ENCODE assay signal across 8 cellular contexts in the genomic region with DNA sequence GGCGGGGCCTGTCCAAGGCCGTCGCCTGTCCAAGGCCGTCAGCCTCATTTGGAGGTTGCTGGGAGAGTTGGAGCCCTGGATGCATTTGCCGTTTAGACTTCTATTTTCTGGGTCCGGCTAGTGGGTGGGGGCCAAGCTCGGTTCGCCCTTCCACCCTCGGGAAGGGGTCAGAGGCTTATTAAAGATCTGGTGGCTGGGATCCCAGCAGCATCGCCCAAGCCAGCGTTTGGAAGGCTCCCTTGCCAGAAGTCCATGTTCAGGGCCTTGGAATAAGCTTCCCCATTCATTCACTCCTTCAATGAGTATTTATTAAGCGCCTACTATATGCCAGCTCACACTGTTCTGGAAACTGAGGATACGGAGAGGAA. TPM values are rescaled to one million over a fixed set of nuclear protein-coding genes. Genes with fewer than 3 reads are reported as not detected.
DNase-seq lines count a peak whose midpoint lies in the region; ATAC-seq and TF ChIP-seq lines count a peak whose summit lies in the region.

No MANE protein-coding gene starts in this region.

- H3K4me3 ChIP-seq in ACC112 (ENCODE audit: low read depth, low read length) = peak overlapping the region; percentile 83
- H3K4me3 ChIP-seq in HUES48 (ENCODE audit: low read depth, low read length) = peak overlapping the region; percentile 74
- peak overlapping the region; percentile 23 to 77 for H3K4me3 ChIP-seq in cardiac fibroblast (replicated peaks in 1 of 2; ENCODE audit: low read depth in 2 of 2, low read length in 2 of 2)

- ATAC-seq in natural killer cell (no peak), HG03565 (IDR thresholded peaks at IDR 0.05; ENCODE audit: unreplicated experiment) (no peak)

- H2AFZ ChIP-seq in ACC112 (ENCODE audit: low read length, unreplicated experiment) = peak overlapping the region; percentile 84

- peaks cover 0 to 9% of the 10 kb centered on the region in 2 donors for H3K27me3 Mint-ChIP-seq in natural killer cell (ENCODE audit: low read depth in 2 of 2)

- peaks cover 54% of the 10 kb centered on the region for H3K79me2 ChIP-seq in ACC112 (ENCODE audit: control insufficient read depth, insufficient read depth, low read length, unreplicated experiment)

- peak overlapping the region; percentile 88 for H3K4me3 Mint-ChIP-seq in natural killer cell

- no peak overlapping the region for H3K9ac ChIP-seq in HUES48 (ENCODE audit: low read depth, low read length)

- DNase-seq in cardiac fibroblast (ENCODE audit: low read depth in 2 of 2) = peak in 1 of 2 donors; percentile 25
- no peak for DNase-seq in natural killer cell
- no peak for DNase-seq in HPDE6-E6E7 (ENCODE audit: extremely low spot score)
- DNase-seq in HK-2 (ENCODE audit: unreplicated experiment) = no peak
- no peak for DNase-seq in GM20000 (ENCODE audit: low spot score)

- H3K4me1 ChIP-seq in ACC112 (ENCODE audit: control insufficient read depth, insufficient read depth, low read length, unreplicated experiment) = peaks cover 33% of the 10 kb centered on the region
- peaks cover 21% of the 10 kb centered on the region; the same call in 1 of the 2 replicates for H3K4me1 ChIP-seq in HUES48 (ENCODE audit: control insufficient read depth, insufficient read depth, low read length)

- H3K27ac ChIP-seq in ACC112 (ENCODE audit: low read depth, low read length) (peak overlapping the region; percentile 12; the same call in 1 of the 2 replicates), HUES48 (ENCODE audit: low read depth, low read length) (no peak overlapping the region)

- intact Hi-C loops in natural killer cell (cut with micrococcal nuclease) = loop anchor here (5.0 kb wide), 2 partner anchors 35 to 115 kb away; no protein-coding TSS in a partner anchor

- no peaks in the 10 kb centered on the region for H3K9me3 Mint-ChIP-seq in natural killer cell

- no peaks in the 10 kb centered on the region for H3K27me3 ChIP-seq in ACC112 (ENCODE audit: insufficient read depth, low read length)
- peaks cover 70% of the 10 kb centered on the region for H3K27me3 ChIP-seq in HUES48 (ENCODE audit: control insufficient read depth, insufficient read depth, low read length)

- peak overlapping the region; percentile 100 for H3K27ac Mint-ChIP-seq in natural killer cell

- no peaks in the 10 kb centered on the region for H3K9me3 ChIP-seq in HUES48 (ENCODE audit: control insufficient read depth, insufficient read depth, low read length)

- peaks cover 49 to 50% of the 10 kb centered on the region in 2 donors for H3K4me1 Mint-ChIP-seq in natural killer cell

- H3K36me3 Mint-ChIP-seq in natural killer cell = no peaks in the 10 kb centered on the region

- H3K36me3 ChIP-seq in ACC112 (ENCODE audit: insufficient read depth, low read length) (no peaks in the 10 kb centered on the region), HUES48 (ENCODE audit: control insufficient read depth, insufficient read depth, low read length) (no peaks in the 10 kb centered on the region)

- TF ChIP-seq CTCF in cardiac fibroblast (IDR thresholded peaks at IDR 0.05; ENCODE audit: low read depth, low read length) (no peak), natural killer cell (IDR thresholded peaks at IDR 0.05) (no peak), GM20000 (IDR thresholded peaks at IDR 0.05; ENCODE audit: extremely low read depth, missing control alignments) (no peak)

RNA-seq across cellular contexts. Expression of gene DOCK10, which starts 0.5 kb away (rescaled TPM):
- total RNA-seq in natural killer cell = 100 to 1,000 TPM; 181 to 213 (median 182) TPM
